Comparison of ENCODE assay signal across 8 cellular contexts in the genomic region with DNA sequence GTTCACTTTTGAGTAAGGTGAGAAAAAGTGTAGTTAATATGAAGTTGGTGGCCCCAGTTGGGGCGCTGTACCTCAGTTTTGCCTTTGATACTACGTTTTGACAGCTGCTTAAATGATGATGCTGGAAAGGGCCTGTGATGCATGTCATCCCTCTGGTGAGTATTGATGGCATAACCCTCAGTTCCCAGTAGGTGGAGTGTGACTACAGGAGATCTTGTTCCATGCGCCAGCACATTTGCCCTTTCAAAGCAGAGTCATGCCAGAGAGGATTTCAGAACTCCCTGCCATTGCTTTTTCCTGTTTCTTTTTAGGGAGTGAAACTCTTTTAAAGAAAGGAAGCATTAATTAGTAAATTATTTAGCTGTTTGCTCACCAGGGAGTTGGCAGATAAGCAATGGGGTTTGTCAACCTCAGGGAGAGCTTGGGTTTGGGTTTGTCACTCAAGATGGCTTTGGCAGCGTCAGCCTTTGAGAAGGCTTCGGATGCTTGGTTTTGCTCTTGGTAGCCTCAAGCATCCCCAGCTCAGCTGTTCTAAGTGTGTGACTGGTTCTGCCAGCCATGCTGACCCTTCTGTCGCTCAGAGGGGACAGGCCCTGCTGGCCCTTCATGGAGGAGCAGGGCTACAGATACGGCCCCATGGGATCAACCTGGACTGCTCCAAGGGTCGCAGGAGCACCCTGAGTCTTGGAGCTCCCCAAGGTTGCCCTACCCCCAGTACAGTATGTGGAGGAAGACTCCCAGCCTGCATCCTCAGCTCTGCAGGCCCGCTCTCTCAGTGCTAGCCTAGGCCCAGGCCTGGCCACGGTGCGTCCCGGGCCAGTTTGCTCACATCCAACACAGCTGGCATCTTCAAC. TPM values are rescaled to one million over a fixed set of nuclear protein-coding genes. Genes with fewer than 3 reads are reported as not detected.
DNase-seq lines count a peak whose midpoint lies in the region; ATAC-seq and TF ChIP-seq lines count a peak whose summit lies in the region.

No MANE protein-coding gene starts in this region.

- no peaks in the 10 kb centered on the region for H3K79me2 ChIP-seq in hepatocyte

- intact Hi-C loops in sciatic nerve (cut with DNase I), result no loop called here

- H3K27ac ChIP-seq in 22Rv1 (no peak overlapping the region), hepatocyte (no peak overlapping the region)

- H3K4me2 ChIP-seq in hepatocyte, result no peak overlapping the region

- H3K4me1 ChIP-seq in hepatocyte (ENCODE audit: insufficient read depth), result peaks cover 3% of the 10 kb centered on the region

- H3K4me3 ChIP-seq in astrocyte of the spinal cord (ENCODE audit: low read depth, low read length) (no peak overlapping the region), hepatocyte (no peak overlapping the region)

- H3K27me3 ChIP-seq in hepatocyte, result no peaks in the 10 kb centered on the region

- H2AFZ ChIP-seq in hepatocyte, result no peak overlapping the region

- ATAC-seq in HG02642 (IDR thresholded peaks at IDR 0.05; ENCODE audit: poor library complexity, unreplicated experiment) (peak; percentile 49), sciatic nerve (peak; percentile 95)

- no peaks in the 10 kb centered on the region for H3K9me3 ChIP-seq in hepatocyte (ENCODE audit: low read depth)

- in situ Hi-C loops in astrocyte of the spinal cord (cut with HindIII; ENCODE audit: low sequenced_read_pairs), result no loop called here

- peak; percentile 87 for DNase-seq in MV-4-11 (lab: John Stamatoyannopoulos, UW)
- peak; percentile 87 for DNase-seq in SIG-M5 treated with dmso at 0.1 percent for 504 hours (lab: John Stamatoyannopoulos, UW; ENCODE audit: unreplicated experiment)
- peak; percentile 76 for DNase-seq in astrocyte of the spinal cord (ENCODE audit: low read depth, low spot score)
- peak; percentile 88 for DNase-seq in hepatocyte (ENCODE audit: low spot score)
- no peak for DNase-seq in sciatic nerve (ENCODE audit: low spot score)

- no peaks in the 10 kb centered on the region for H3K36me3 ChIP-seq in hepatocyte (replicated peaks; ENCODE audit: insufficient read depth, low read depth)

- peak; percentile 77 for TF ChIP-seq CTCF in 22Rv1 (IDR thresholded peaks at IDR 0.05)
- TF ChIP-seq CTCF in GM12873 (IDR thresholded peaks at IDR 0.05; ENCODE audit: insufficient read depth, low read depth, low read length, missing control alignments), result peak; percentile 85
- TF ChIP-seq CTCF in astrocyte of the spinal cord (IDR thresholded peaks at IDR 0.05; ENCODE audit: low read depth, low read length), result peak; percentile 81
- TF ChIP-seq CTCF in hepatocyte (IDR thresholded peaks at IDR 0.05; ENCODE audit: poor library complexity), result peak; percentile 89

- 73% methylated on average over 12 of the region's 12 CpGs for WGBS in hepatocyte (ENCODE audit: low lambda C conversion rate, missing lambda C conversion rate)

- no peaks in the 10 kb centered on the region for H3K9me2 ChIP-seq in hepatocyte (replicated peaks; ENCODE audit: insufficient read depth)

- no peaks in the 10 kb centered on the region for H4K20me1 ChIP-seq in hepatocyte (ENCODE audit: insufficient read depth, poor library complexity, severe bottlenecking)

RNA-seq across cellular contexts. Expression of a gene that starts 29.1 kb away (rescaled TPM):
- 14.6 and 22.5 TPM in 2 replicates for total RNA-seq in hepatocyte
- 15.9 and 23.7 TPM in 2 replicates for polyA plus RNA-seq in hepatocyte
- total RNA-seq in sciatic nerve, result 15.4 TPM
